ENCODE assay signal across 6 cellular contexts in genomic region chr12:57429473-57430116, GRCh38.
DNase-seq lines count a peak whose midpoint lies in the region; ATAC-seq and TF ChIP-seq lines count a peak whose summit lies in the region.

No MANE protein-coding gene starts in this region.

- TF ChIP-seq CTCF in coronary artery (IDR thresholded peaks at IDR 0.05) = no peak

- H3K4me3 ChIP-seq in coronary artery = peak overlapping the region; percentile 85
- H3K4me3 ChIP-seq in skeletal muscle cell (ENCODE audit: low read depth, low read length) = peak overlapping the region; percentile 54

- DNase-seq in NCI-H2171 treated with DMSO at 0.1 percent for 48 hours (lab: John Stamatoyannopoulos, UW) (peak; percentile 40), NCI-H2171 (lab: John Stamatoyannopoulos, UW) (no peak), coronary artery (ENCODE audit: low spot score) (no peak), skeletal muscle cell (ENCODE audit: low read depth) (no peak)

- no peak for ATAC-seq in GM18868 (IDR thresholded peaks at IDR 0.05; ENCODE audit: unreplicated experiment)
- no peak for ATAC-seq in GM19395 (IDR thresholded peaks at IDR 0.05; ENCODE audit: unreplicated experiment)

- H3K27ac ChIP-seq in coronary artery = peak overlapping the region; percentile 89 to 98
